In genomic region chr1:223558512-223558911, GRCh38 we compare ENCODE assay signal across 36 cellular contexts.
"Had no signal": no experiment of that assay in that cellular context is flagged by ENCODE, and none has a peak within 500 bp of the region (broad histone marks: within the 10 kb centered on the region; RNA-seq: fewer than 3 reads in every experiment).

No MANE protein-coding gene starts in this region.

- H3K9me3 ChIP-seq: adrenal gland, body of pancreas, esophagus muscularis mucosa, gastrocnemius medialis, heart left ventricle had no signal

- H3K4me3 ChIP-seq: adrenal gland, body of pancreas, esophagus muscularis mucosa, gastrocnemius medialis, heart left ventricle had no signal

- H3K36me3 Mint-ChIP-seq: activated naive CD4-positive, alpha-beta T cell treated with anti-CD3 and anti-CD28 coated beads, Interleukin-2, amount 50 U/mL, for 24 hours; activated naive CD8-positive, alpha-beta T cell treated with anti-CD3 and anti-CD28 coated beads for 36 hours had no signal

- ATAC-seq: activated CD4-positive, CD25-positive, alpha-beta regulatory T cell treated with anti-CD3 and anti-CD28 coated beads, Interleukin-2, amount 50 U/mL, for 24 hours; activated CD8-positive, alpha-beta T cell treated with anti-CD3 and anti-CD28 coated beads for 36 hours; activated naive CD8-positive, alpha-beta T cell treated with anti-CD3 and anti-CD28 coated beads, Interleukin-2, amount 50 U/mL, for 24 hours; body of pancreas; effector memory CD8-positive, alpha-beta T cell; foreskin keratinocyte; gastrocnemius medialis; heart left ventricle; T-helper 17 cell had no signal

- H3K27me3 Mint-ChIP-seq: activated CD8-positive, alpha-beta T cell treated with anti-CD3 and anti-CD28 coated beads for 36 hours; activated naive CD4-positive, alpha-beta T cell treated with anti-CD3 and anti-CD28 coated beads, Interleukin-2, amount 50 U/mL, for 24 hours; activated naive CD8-positive, alpha-beta T cell treated with anti-CD3 and anti-CD28 coated beads for 36 hours; activated naive CD8-positive, alpha-beta T cell treated with anti-CD3 and anti-CD28 coated beads, Interleukin-2, amount 50 U/mL, for 24 hours; T-helper 17 cell had no signal

- H3K9me3 Mint-ChIP-seq: activated B cell treated with CpG ODN at 0.5 μM for 24 hours; activated CD8-positive, alpha-beta T cell treated with anti-CD3 and anti-CD28 coated beads for 36 hours; activated naive CD4-positive, alpha-beta T cell treated with anti-CD3 and anti-CD28 coated beads for 36 hours; activated naive CD4-positive, alpha-beta T cell treated with anti-CD3 and anti-CD28 coated beads, Interleukin-2, amount 50 U/mL, for 24 hours; activated naive CD8-positive, alpha-beta T cell treated with anti-CD3 and anti-CD28 coated beads for 36 hours; activated naive CD8-positive, alpha-beta T cell treated with anti-CD3 and anti-CD28 coated beads, Interleukin-2, amount 50 U/mL, for 24 hours; activated T-helper 1 cell treated with anti-CD3 and anti-CD28 coated beads, Interleukin-12 subunit alpha, Interleukin-12 subunit beta, Interleukin-2, Interleukin-4 antibody, amounts not matched to agents 30 ng/mL and 10 ng/mL and 1 ng/mL, durations not matched to agents 14 hours and 24 hours and 36 hours; activated T-helper 2 cell treated with anti-CD3 and anti-CD28 coated beads, Interferon-gamma antibody, Interleukin-2, Interleukin-4, amounts not matched to agents 10 μg/mL and 5 μg/mL and 100 μg/mL, durations not matched to agents 14 hours and 24 hours and 36 hours; effector memory CD8-positive, alpha-beta T cell; T-helper 2 cell treated with Interferon-gamma antibody and Interleukin-4, amounts not matched to agents 5 μg/mL and 100 μg/mL, for 36 hours had no signal

- DNase-seq: activated B cell treated with CpG ODN at 0.5 μM for 24 hours; activated CD4-positive, alpha-beta T cell treated with anti-CD3 and anti-CD28 coated beads for 48 hours; activated CD4-positive, alpha-beta T cell treated with anti-CD3 and anti-CD28 coated beads, Interleukin-2, amount 50 U/mL, for 1 hour; activated CD4-positive, alpha-beta T cell treated with anti-CD3 and anti-CD28 coated beads, Interleukin-2, amount 50 U/mL, for 48 hours; activated CD8-positive, alpha-beta memory T cell treated with anti-CD3 and anti-CD28 coated beads for 24 hours; activated CD8-positive, alpha-beta T cell treated with anti-CD3 and anti-CD28 coated beads for 36 hours; activated effector memory CD4-positive, alpha-beta T cell treated with anti-CD3 and anti-CD28 coated beads, Interleukin-2, amount 50 U/mL, for 16 hours; activated naive CD4-positive, alpha-beta T cell treated with anti-CD3 and anti-CD28 coated beads for 36 hours; activated naive CD8-positive, alpha-beta T cell treated with anti-CD3 and anti-CD28 coated beads for 36 hours; activated naive CD8-positive, alpha-beta T cell treated with anti-CD3 and anti-CD28 coated beads, Interleukin-2, amount 50 U/mL, for 24 hours; activated T-cell treated with anti-CD3 and anti-CD28 coated beads, Interleukin-2, amount 50 U/mL, for 1 hour; activated T-cell treated with anti-CD3 and anti-CD28 coated beads, Interleukin-2, amount 50 U/mL, for 48 hours; adrenal gland; amygdala; aorta; body of pancreas; caudate nucleus; cortex of kidney; dermis blood vessel endothelial cell; effector CD4-positive, alpha-beta T cell; effector memory CD8-positive, alpha-beta T cell; erythroblast; foreskin keratinocyte; gastrocnemius medialis; glutamatergic neuron; heart left ventricle; T-helper 17 cell; T1000; WERI-Rb-1 had no signal

- H3K27ac ChIP-seq: adrenal gland, body of pancreas, esophagus muscularis mucosa, foreskin keratinocyte, gastrocnemius medialis, heart left ventricle, WERI-Rb-1 had no signal

- H3K27ac Mint-ChIP-seq: activated B cell treated with CpG ODN at 0.5 μM for 24 hours; activated CD8-positive, alpha-beta T cell treated with anti-CD3 and anti-CD28 coated beads for 36 hours; activated naive CD4-positive, alpha-beta T cell treated with anti-CD3 and anti-CD28 coated beads for 36 hours; activated naive CD4-positive, alpha-beta T cell treated with anti-CD3 and anti-CD28 coated beads, Interleukin-2, amount 50 U/mL, for 24 hours; activated naive CD8-positive, alpha-beta T cell treated with anti-CD3 and anti-CD28 coated beads for 36 hours; activated naive CD8-positive, alpha-beta T cell treated with anti-CD3 and anti-CD28 coated beads, Interleukin-2, amount 50 U/mL, for 24 hours; activated T-helper 1 cell treated with anti-CD3 and anti-CD28 coated beads, Interleukin-12 subunit alpha, Interleukin-12 subunit beta, Interleukin-2, Interleukin-4 antibody, amounts not matched to agents 30 ng/mL and 10 ng/mL and 1 ng/mL, durations not matched to agents 14 hours and 24 hours and 36 hours; activated T-helper 2 cell treated with anti-CD3 and anti-CD28 coated beads, Interferon-gamma antibody, Interleukin-2, Interleukin-4, amounts not matched to agents 10 μg/mL and 5 μg/mL and 100 μg/mL, durations not matched to agents 14 hours and 24 hours and 36 hours; effector memory CD8-positive, alpha-beta T cell; T-helper 17 cell; T-helper 2 cell treated with Interferon-gamma antibody and Interleukin-4, amounts not matched to agents 5 μg/mL and 100 μg/mL, for 36 hours had no signal

- FAIRE-seq: colon had no signal

- H3K36me3 ChIP-seq: adrenal gland, esophagus muscularis mucosa, gastrocnemius medialis, heart left ventricle, WERI-Rb-1 had no signal

- H3K4me1 Mint-ChIP-seq: activated B cell treated with CpG ODN at 0.5 μM for 24 hours; activated naive CD4-positive, alpha-beta T cell treated with anti-CD3 and anti-CD28 coated beads, Interleukin-2, amount 50 U/mL, for 24 hours; activated naive CD8-positive, alpha-beta T cell treated with anti-CD3 and anti-CD28 coated beads for 36 hours; activated naive CD8-positive, alpha-beta T cell treated with anti-CD3 and anti-CD28 coated beads, Interleukin-2, amount 50 U/mL, for 24 hours; T-helper 17 cell had no signal

- H3K4me3 Mint-ChIP-seq: activated B cell treated with CpG ODN at 0.5 μM for 24 hours; activated CD8-positive, alpha-beta T cell treated with anti-CD3 and anti-CD28 coated beads for 36 hours; activated naive CD4-positive, alpha-beta T cell treated with anti-CD3 and anti-CD28 coated beads for 36 hours; activated naive CD4-positive, alpha-beta T cell treated with anti-CD3 and anti-CD28 coated beads, Interleukin-2, amount 50 U/mL, for 24 hours; activated naive CD8-positive, alpha-beta T cell treated with anti-CD3 and anti-CD28 coated beads for 36 hours; activated naive CD8-positive, alpha-beta T cell treated with anti-CD3 and anti-CD28 coated beads, Interleukin-2, amount 50 U/mL, for 24 hours; activated T-helper 1 cell treated with anti-CD3 and anti-CD28 coated beads, Interleukin-12 subunit alpha, Interleukin-12 subunit beta, Interleukin-2, Interleukin-4 antibody, amounts not matched to agents 30 ng/mL and 10 ng/mL and 1 ng/mL, durations not matched to agents 14 hours and 24 hours and 36 hours; effector memory CD8-positive, alpha-beta T cell; T-helper 17 cell; T-helper 2 cell treated with Interferon-gamma antibody and Interleukin-4, amounts not matched to agents 5 μg/mL and 100 μg/mL, for 36 hours had no signal

- H3K27me3 ChIP-seq: adrenal gland, body of pancreas, esophagus muscularis mucosa, foreskin keratinocyte, gastrocnemius medialis, heart left ventricle had no signal

- H3K4me1 ChIP-seq: adrenal gland, body of pancreas, esophagus muscularis mucosa, foreskin keratinocyte, gastrocnemius medialis, heart left ventricle had no signal
